ENCODE assay signal across 1 cellular context in the genomic region with DNA sequence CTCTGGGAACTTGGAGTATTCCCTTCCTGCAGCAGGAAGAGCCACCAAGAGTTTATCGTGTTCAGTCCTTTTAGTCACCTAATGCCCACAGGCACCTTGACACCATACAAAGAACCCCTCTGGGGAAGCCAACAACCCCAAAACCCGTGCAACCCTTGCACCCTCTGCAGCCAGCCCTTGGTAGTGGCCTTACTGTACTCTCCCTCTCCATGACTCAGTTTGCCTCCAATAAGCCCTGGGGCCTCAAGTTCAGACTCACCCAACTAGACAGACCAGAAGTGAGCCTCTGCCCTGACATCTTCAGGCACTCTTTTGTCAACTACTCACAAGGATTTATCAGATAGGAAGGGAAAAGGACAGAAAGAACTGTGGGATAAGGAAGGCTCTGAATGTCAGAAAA.
TF ChIP-seq lines count a peak whose summit lies in the region.

No MANE protein-coding gene starts in this region.

TF ChIP-seq in GM23338, 12 proteins besides CTCF, POLR2A, EP300 and RAD21 (continued from another document):
- TF ChIP-seq, protein P1, sequence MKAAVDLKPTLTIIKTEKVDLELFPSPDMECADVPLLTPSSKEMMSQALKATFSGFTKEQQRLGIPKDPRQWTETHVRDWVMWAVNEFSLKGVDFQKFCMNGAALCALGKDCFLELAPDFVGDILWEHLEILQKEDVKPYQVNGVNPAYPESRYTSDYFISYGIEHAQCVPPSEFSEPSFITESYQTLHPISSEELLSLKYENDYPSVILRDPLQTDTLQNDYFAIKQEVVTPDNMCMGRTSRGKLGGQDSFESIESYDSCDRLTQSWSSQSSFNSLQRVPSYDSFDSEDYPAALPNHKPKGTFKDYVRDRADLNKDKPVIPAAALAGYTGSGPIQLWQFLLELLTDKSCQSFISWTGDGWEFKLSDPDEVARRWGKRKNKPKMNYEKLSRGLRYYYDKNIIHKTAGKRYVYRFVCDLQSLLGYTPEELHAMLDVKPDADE (IDR thresholded peaks at IDR 0.05): no peak
- TF ChIP-seq, protein P2, sequence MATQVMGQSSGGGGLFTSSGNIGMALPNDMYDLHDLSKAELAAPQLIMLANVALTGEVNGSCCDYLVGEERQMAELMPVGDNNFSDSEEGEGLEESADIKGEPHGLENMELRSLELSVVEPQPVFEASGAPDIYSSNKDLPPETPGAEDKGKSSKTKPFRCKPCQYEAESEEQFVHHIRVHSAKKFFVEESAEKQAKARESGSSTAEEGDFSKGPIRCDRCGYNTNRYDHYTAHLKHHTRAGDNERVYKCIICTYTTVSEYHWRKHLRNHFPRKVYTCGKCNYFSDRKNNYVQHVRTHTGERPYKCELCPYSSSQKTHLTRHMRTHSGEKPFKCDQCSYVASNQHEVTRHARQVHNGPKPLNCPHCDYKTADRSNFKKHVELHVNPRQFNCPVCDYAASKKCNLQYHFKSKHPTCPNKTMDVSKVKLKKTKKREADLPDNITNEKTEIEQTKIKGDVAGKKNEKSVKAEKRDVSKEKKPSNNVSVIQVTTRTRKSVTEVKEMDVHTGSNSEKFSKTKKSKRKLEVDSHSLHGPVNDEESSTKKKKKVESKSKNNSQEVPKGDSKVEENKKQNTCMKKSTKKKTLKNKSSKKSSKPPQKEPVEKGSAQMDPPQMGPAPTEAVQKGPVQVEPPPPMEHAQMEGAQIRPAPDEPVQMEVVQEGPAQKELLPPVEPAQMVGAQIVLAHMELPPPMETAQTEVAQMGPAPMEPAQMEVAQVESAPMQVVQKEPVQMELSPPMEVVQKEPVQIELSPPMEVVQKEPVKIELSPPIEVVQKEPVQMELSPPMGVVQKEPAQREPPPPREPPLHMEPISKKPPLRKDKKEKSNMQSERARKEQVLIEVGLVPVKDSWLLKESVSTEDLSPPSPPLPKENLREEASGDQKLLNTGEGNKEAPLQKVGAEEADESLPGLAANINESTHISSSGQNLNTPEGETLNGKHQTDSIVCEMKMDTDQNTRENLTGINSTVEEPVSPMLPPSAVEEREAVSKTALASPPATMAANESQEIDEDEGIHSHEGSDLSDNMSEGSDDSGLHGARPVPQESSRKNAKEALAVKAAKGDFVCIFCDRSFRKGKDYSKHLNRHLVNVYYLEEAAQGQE (IDR thresholded peaks at IDR 0.05; ENCODE audit: unreplicated experiment): no peak
- TF ChIP-seq CREB1 (CRISPR knock-in tag; IDR thresholded peaks at IDR 0.05; ENCODE audit: low read depth) (no peak), POLR2AphosphoS5 (IDR thresholded peaks at IDR 0.05; ENCODE audit: low read depth) (no peak), ZNF114 (CRISPR knock-in tag; IDR thresholded peaks at IDR 0.05) (no peak), EZH2phosphoT487 (IDR thresholded peaks at IDR 0.05; ENCODE audit: unreplicated experiment) (no peak), NANOG (IDR thresholded peaks at IDR 0.05; ENCODE audit: borderline replicate concordance) (no peak), STAT1 (IDR thresholded peaks at IDR 0.05; ENCODE audit: unreplicated experiment) (no peak), EZH2 (IDR thresholded peaks at IDR 0.05; ENCODE audit: low read depth, unreplicated experiment) (no peak), JUNB (IDR thresholded peaks at IDR 0.05; ENCODE audit: unreplicated experiment) (no peak), ZNF331 (CRISPR knock-in tag; IDR thresholded peaks at IDR 0.05; ENCODE audit: low read depth) (no peak)
